Comparison of ENCODE assay signal across 17 cellular contexts in the genomic region with DNA sequence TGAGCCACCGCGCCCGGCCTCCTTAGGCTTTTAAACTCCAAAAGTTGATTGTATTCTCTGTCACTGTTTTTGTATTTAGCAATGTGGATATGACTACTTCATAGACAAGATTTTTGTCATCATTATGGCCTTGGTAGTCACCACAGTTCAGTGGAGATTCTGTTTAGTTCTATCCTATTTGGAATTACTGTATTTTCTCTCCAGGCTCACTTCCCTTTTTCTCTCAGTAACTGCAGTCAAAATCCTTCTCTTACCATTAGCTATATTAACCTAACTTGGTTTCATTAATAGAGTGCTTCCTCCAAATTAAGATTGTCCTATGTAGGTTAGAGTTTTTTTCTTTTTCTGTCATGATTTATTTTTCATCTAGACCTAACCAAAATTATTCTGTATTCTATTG.
"Had no signal": no experiment of that assay in that cellular context is flagged by ENCODE, and none has a peak within 500 bp of the region (broad histone marks: within the 10 kb centered on the region; RNA-seq: fewer than 3 reads in every experiment).

No MANE protein-coding gene starts in this region.

- DNase-seq: colonic mucosa; effector CD4-positive, alpha-beta T cell; endodermal cell; foreskin melanocyte; heart left ventricle; hippocampal formation; mammary epithelial cell; mucosa of descending colon; naive thymus-derived CD8-positive, alpha-beta T cell; occipital lobe; pancreas; right cardiac atrium; small intestine; stimulated activated CD4-positive, alpha-beta T cell treated with anti-CD3 and anti-CD28 coated beads, Interleukin-12 subunit alpha, Interleukin-12 subunit beta, amount 100 ng/mL, for 4 hours; stimulated activated naive CD4-positive, alpha-beta T cell; trophoblast cell had no signal

- H3K9me3 Mint-ChIP-seq: endodermal cell; naive thymus-derived CD8-positive, alpha-beta T cell had no signal

- H3K4me3 Mint-ChIP-seq: endodermal cell; naive thymus-derived CD8-positive, alpha-beta T cell had no signal

- H3K27ac Mint-ChIP-seq: endodermal cell; naive thymus-derived CD8-positive, alpha-beta T cell; progenitor cell of endocrine pancreas had no signal

- H3K27me3 Mint-ChIP-seq: naive thymus-derived CD8-positive, alpha-beta T cell; progenitor cell of endocrine pancreas had no signal
